ENCODE assay signal across 15 cellular contexts in the genomic region with DNA sequence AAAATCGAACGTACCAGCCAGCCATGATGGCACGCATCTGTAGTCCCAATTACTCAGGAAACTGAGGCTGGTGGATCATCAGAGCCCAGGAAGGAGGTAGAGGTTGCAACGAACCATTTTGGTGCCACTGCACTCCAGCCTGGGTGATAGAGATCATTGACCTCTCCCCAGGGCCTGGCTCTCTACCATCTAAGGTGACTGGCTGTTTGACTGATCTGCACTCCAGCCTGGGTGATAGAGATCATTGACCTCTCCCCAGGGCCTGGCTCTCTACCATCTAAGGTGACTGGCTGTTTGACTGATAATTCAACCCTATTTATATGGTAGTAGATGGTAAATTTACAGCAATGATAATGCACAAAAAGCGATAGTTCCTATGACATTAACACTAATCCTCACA. TPM values are rescaled to one million over a fixed set of nuclear protein-coding genes. Genes with fewer than 3 reads are reported as not detected.
"Had no signal": no experiment of that assay in that cellular context is flagged by ENCODE, and none has a peak within 500 bp of the region (broad histone marks: within the 10 kb centered on the region; RNA-seq: fewer than 3 reads in every experiment).

No MANE protein-coding gene starts in this region.

RNA-seq across cellular contexts. Expression of a gene that starts 43.6 kb away (rescaled TPM):
- total RNA-seq: activated CD4-positive, alpha-beta memory T cell treated with anti-CD3 and anti-CD28 coated beads, Interleukin-2, amount 10 ng/mL, durations not matched to agents 7 days and 5 days; activated CD4-positive, alpha-beta T cell treated with anti-CD3 and anti-CD28 coated beads for 36 hours; activated CD4-positive, alpha-beta T cell treated with anti-CD3 and anti-CD28 coated beads, Interleukin-2, amount 10 ng/mL, durations not matched to agents 7 days and 5 days; activated CD8-positive, alpha-beta memory T cell treated with anti-CD3 and anti-CD28 coated beads, Interleukin-2, amount 10 ng/mL, durations not matched to agents 7 days and 5 days; activated CD8-positive, alpha-beta T cell treated with anti-CD3 and anti-CD28 coated beads, Interleukin-2, amount 10 ng/mL, durations not matched to agents 7 days and 5 days; activated naive CD8-positive, alpha-beta T cell treated with anti-CD3 and anti-CD28 coated beads, Interleukin-2, amount 10 ng/mL, durations not matched to agents 7 days and 5 days; activated T-helper 2 cell treated with anti-CD3 and anti-CD28 coated beads, Interferon-gamma antibody, Interleukin-2, Interleukin-4, amounts not matched to agents 10 μg/mL and 5 μg/mL and 100 μg/mL, durations not matched to agents 14 hours and 24 hours and 36 hours; ascending aorta; bronchial epithelial cell; cardiac muscle cell; T-cell; T-helper 1 cell treated with Interleukin-12 subunit alpha and Interleukin-12 subunit beta and Interleukin-4 antibody, amounts not matched to agents 30 ng/mL and 1 ng/mL, for 36 hours; T-helper 17 cell; T-helper 2 cell treated with Interferon-gamma antibody and Interleukin-4, amounts not matched to agents 100 ng/mL and 5 ng/mL, for 36 hours had no signal
- polyA plus RNA-seq: adipose tissue, cardiac muscle cell had no signal
